ENCODE assay signal across 1 cellular context in genomic region chr5:148792649-148793048, GRCh38.
TF ChIP-seq lines count a peak whose summit lies in the region.

No MANE protein-coding gene starts in this region.

TF ChIP-seq in IMR-90, 13 proteins besides CTCF, POLR2A, EP300 and RAD21:
- TF ChIP-seq MXI1 (IDR thresholded peaks at IDR 0.05; ENCODE audit: borderline replicate concordance, low read depth, low read length) (no peak), USF2 (IDR thresholded peaks at IDR 0.05; ENCODE audit: low read depth, low read length) (no peak), CHD1 (IDR thresholded peaks at IDR 0.05; ENCODE audit: low read depth, low read length) (no peak), MAFK (IDR thresholded peaks at IDR 0.05; ENCODE audit: low read depth, low read length) (no peak), RCOR1 (IDR thresholded peaks at IDR 0.05; ENCODE audit: insufficient replicate concordance, low read length) (no peak), SMC3 (IDR thresholded peaks at IDR 0.05; ENCODE audit: low read depth, low read length) (no peak), BHLHE40 (IDR thresholded peaks at IDR 0.05; ENCODE audit: low read depth, low read length) (no peak), CEBPB (IDR thresholded peaks at IDR 0.05; ENCODE audit: low read depth, low read length) (no peak), ELK1 (IDR thresholded peaks at IDR 0.05; ENCODE audit: borderline replicate concordance, low read depth, low read length) (no peak), FOS (IDR thresholded peaks at IDR 0.05; ENCODE audit: low read depth, low read length) (no peak), RFX5 (IDR thresholded peaks at IDR 0.05; ENCODE audit: low read depth, low read length) (no peak), NFE2L2 (IDR thresholded peaks at IDR 0.05; ENCODE audit: low read depth, low read length) (no peak), MAZ (IDR thresholded peaks at IDR 0.05; ENCODE audit: borderline replicate concordance, low read depth, low read length) (no peak)
